In the genomic region with DNA sequence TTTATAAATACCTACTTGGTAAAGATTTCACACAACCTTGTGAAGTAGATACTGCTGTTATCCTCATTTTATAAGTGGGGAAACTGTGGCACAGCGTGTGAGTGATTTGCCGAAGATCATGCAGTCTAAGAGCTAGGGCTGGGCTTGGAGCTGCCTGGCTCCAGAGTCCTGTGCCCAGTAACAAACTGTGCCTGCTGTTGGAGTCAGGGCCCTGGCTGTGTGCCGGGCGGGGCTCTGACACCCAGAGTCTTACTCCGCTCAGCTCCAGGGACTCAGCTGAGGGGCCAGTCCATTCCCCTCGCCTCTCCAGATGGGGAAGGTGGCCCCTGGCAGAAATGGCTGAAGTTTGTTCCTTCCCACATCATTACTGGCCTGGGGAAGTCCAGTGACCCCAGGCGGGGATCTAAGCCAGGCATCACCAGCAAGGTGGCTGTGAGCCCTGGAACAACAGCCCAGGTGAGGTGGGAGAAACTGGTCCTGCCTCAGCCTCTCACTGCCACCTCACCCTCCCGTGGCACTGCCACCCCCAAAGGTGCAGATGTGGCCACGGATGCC, we compare ENCODE assay signal across 17 cellular contexts. TPM values are rescaled to one million over a fixed set of nuclear protein-coding genes. Genes with fewer than 3 reads are reported as not detected.
DNase-seq lines count a peak whose midpoint lies in the region; ATAC-seq, FAIRE-seq and TF ChIP-seq lines count a peak whose summit lies in the region.
"Had no signal": no experiment of that assay in that cellular context is flagged by ENCODE, and none has a peak within 500 bp of the region (broad histone marks: within the 10 kb centered on the region; RNA-seq: fewer than 3 reads in every experiment).

No MANE protein-coding gene starts in this region.

- H3K36me3 ChIP-seq in H1 (ENCODE audit: control insufficient read depth in 2 of 4, insufficient read depth in 4 of 4, low read length in 3 of 4), result no peaks in the 10 kb centered on the region; a peak in 1 of 8 replicates
- no peaks in the 10 kb centered on the region for H3K36me3 ChIP-seq in lower lobe of right lung
- no peaks in the 10 kb centered on the region for H3K36me3 ChIP-seq in aorta (ENCODE audit: control insufficient read depth in 1 of 2, insufficient read depth in 2 of 2, low read length in 1 of 2)
- no peaks in the 10 kb centered on the region for H3K36me3 ChIP-seq in testis (ENCODE audit: low read depth, missing control alignments)

- H2BK20ac ChIP-seq in H1 (ENCODE audit: low read length), result no peak overlapping the region

- H3K9ac ChIP-seq in H1 (replicated peaks in 1 of 4; ENCODE audit: extremely low read depth in 1 of 4, low read depth in 3 of 4, low read length in 3 of 4), result no peak overlapping the region

- no peak overlapping the region for H4K8ac ChIP-seq in H1 (ENCODE audit: extremely low read depth, insufficient read depth, low read length)

- intact Hi-C loops in lower lobe of right lung (cut with DNase I), result no loop called here
- intact Hi-C loops in aorta (cut with DNase I), result loop anchor here in 1 of 2 donors (10.0 kb wide), 1 partner anchor 499 kb away; no protein-coding TSS in a partner anchor
- intact Hi-C loops in testis (cut with DNase I; ENCODE audit: low total_unique reads), result no loop called here

- CTCF ChIA-PET in H1 (lab: Charles Lee; ENCODE audit: partially characterized antibody), result interaction anchor here (1.2 kb wide), 1 partner anchor 16 kb away, joined by 4 read pairs; no protein-coding TSS in a partner anchor

- H3K27ac Mint-ChIP-seq in T-helper 17 cell, result peak overlapping the region; percentile 56
- H3K27ac Mint-ChIP-seq: B cell; CD4-positive, alpha-beta T cell had no signal

- no peak overlapping the region for H4K91ac ChIP-seq in H1 (replicated peaks; ENCODE audit: insufficient read length, low read length)

- H3K18ac ChIP-seq in H1 (ENCODE audit: extremely low read depth, low read length), result no peak overlapping the region

- peaks cover 9% of the 10 kb centered on the region for H3K27me3 Mint-ChIP-seq in T-helper 17 cell

- H3K4me1 ChIP-seq in H1 (replicated peaks in 1 of 4; ENCODE audit: control insufficient read depth in 3 of 4, insufficient read depth in 4 of 4, low read length in 3 of 4) (peaks cover 0 to 7% (median 1%) of the 10 kb centered on the region in 4 experiments; a peak in 4 of 7 replicates), lower lobe of right lung (peaks cover 15% of the 10 kb centered on the region), aorta (ENCODE audit: control insufficient read depth in 1 of 2, insufficient read depth in 2 of 2, low read length in 2 of 2) (peaks cover 0 to 2% of the 10 kb centered on the region in 2 donors), testis (peaks cover 21% of the 10 kb centered on the region)

- DNase-seq in T-helper 17 cell (no peak), H1 (ENCODE audit: low read depth in 1 of 2, low spot score in 2 of 2) (no peak), lower lobe of right lung (peak; percentile 30), aorta (peak; percentile 12 to 57), NOMO-1 treated with DMSO at 0.1 percent for 48 hours (lab: John Stamatoyannopoulos, UW; ENCODE audit: unreplicated experiment) (no peak), NCI-H69 (lab: John Stamatoyannopoulos, UW) (no peak), testis (no peak)
- DNase-seq: C1 segment of cervical spinal cord; CD4-positive, alpha-beta T cell; DMS79 had no signal

- H2AFZ ChIP-seq in H1 (ENCODE audit: low read length), result no peak overlapping the region

- H3K4ac ChIP-seq in H1 (replicated peaks; ENCODE audit: insufficient read length, low read depth, low read length), result no peak overlapping the region

- H3K56ac ChIP-seq in H1 (replicated peaks; ENCODE audit: insufficient read length, low read depth, low read length), result no peak overlapping the region

- peaks cover 3% of the 10 kb centered on the region for H3K4me1 Mint-ChIP-seq in T-helper 17 cell

- no peaks in the 10 kb centered on the region for H3K23me2 ChIP-seq in H1 (ENCODE audit: low read depth, low read length)

- TF ChIP-seq POLR2A in H1 (IDR thresholded peaks at IDR 0.05; ENCODE audit: control extremely low read depth in 1 of 2, low read depth in 2 of 2, low read length in 2 of 2) (no peak), testis (IDR thresholded peaks at IDR 0.05) (no peak)

- no peak overlapping the region for H3K4me2 ChIP-seq in H1 (ENCODE audit: insufficient read depth in 1 of 2, low read depth in 2 of 2, low read length in 2 of 2)

- no peak overlapping the region for H4K5ac ChIP-seq in H1 (ENCODE audit: insufficient read length, low read depth, low read length)

- no peaks in the 10 kb centered on the region for H3K9me3 ChIP-seq in T-helper 17 cell (ENCODE audit: control insufficient read depth, low read length, poor library complexity, severe bottlenecking)
- no peaks in the 10 kb centered on the region for H3K9me3 ChIP-seq in H1 (ENCODE audit: insufficient read depth in 2 of 2, low read depth in 1 of 2, low read length in 1 of 2)
- no peaks in the 10 kb centered on the region for H3K9me3 ChIP-seq in lower lobe of right lung
- H3K9me3 ChIP-seq in aorta (ENCODE audit: control insufficient read depth, low read length), result no peaks in the 10 kb centered on the region
- H3K9me3 ChIP-seq in testis, result no peaks in the 10 kb centered on the region

- H2AK5ac ChIP-seq in H1 (ENCODE audit: low read depth, low read length), result no peak overlapping the region

- H3K27me3 ChIP-seq in H1 (replicated peaks in 1 of 4; ENCODE audit: control insufficient read depth in 3 of 4, extremely low read depth in 1 of 4, insufficient read depth in 3 of 4, low read length in 3 of 4), result no peaks in the 10 kb centered on the region; a peak in 1 of 7 replicates
- no peaks in the 10 kb centered on the region for H3K27me3 ChIP-seq in lower lobe of right lung (ENCODE audit: low read depth)
- no peaks in the 10 kb centered on the region for H3K27me3 ChIP-seq in aorta (ENCODE audit: control insufficient read depth in 1 of 2, insufficient read depth in 2 of 2, low read length in 1 of 2)
- H3K27me3 ChIP-seq in testis, result no peaks in the 10 kb centered on the region

- H3K36me3 Mint-ChIP-seq in T-helper 17 cell (ENCODE audit: low read depth), result peaks cover 2% of the 10 kb centered on the region

- no peak for TF ChIP-seq RAD21 in H1 (IDR thresholded peaks at IDR 0.05 in 1 of 2, conservative IDR thresholded peaks at IDR 0.05 in 1 of 2; ENCODE audit: low read depth in 2 of 2, low read length in 2 of 2)

- H3K4me3 ChIP-seq in H1 (ENCODE audit: extremely low read depth in 1 of 4, insufficient read depth in 2 of 4, low read depth in 3 of 4, low read length in 4 of 4), result no peak overlapping the region
- no peak overlapping the region for H3K4me3 ChIP-seq in lower lobe of right lung
- no peak overlapping the region for H3K4me3 ChIP-seq in aorta (ENCODE audit: low read length in 2 of 2)
- H3K4me3 ChIP-seq in testis, result no peak overlapping the region
- H3K4me3 ChIP-seq: GM12878 had no signal

- no peak overlapping the region for H2BK12ac ChIP-seq in H1 (ENCODE audit: low read depth, low read length)

- H3K79me2 ChIP-seq in H1 (ENCODE audit: control insufficient read depth in 1 of 2, insufficient read depth in 2 of 2, low read length in 2 of 2), result no peaks in the 10 kb centered on the region

- no peak overlapping the region for H2BK15ac ChIP-seq in H1 (ENCODE audit: low read length)

- peaks cover 2% of the 10 kb centered on the region in 2 experiments for H4K20me1 ChIP-seq in H1 (replicated peaks in 1 of 2; ENCODE audit: control insufficient read depth in 1 of 2, insufficient read depth in 2 of 2, low read length in 2 of 2)

- no peak overlapping the region for H3K14ac ChIP-seq in H1 (ENCODE audit: insufficient read length)

- WGBS in H1 (ENCODE audit: extremely low coverage in 1 of 2, insufficient coverage in 1 of 2, insufficient read length in 1 of 2, insufficient replicate concordance in 2 of 2, low coverage in 1 of 2, low lambda C conversion rate in 2 of 2, missing lambda C conversion rate in 1 of 2), 2 experiments, result 92% methylated on average over 9 of the region's 9 CpGs; no CpG with 5 or more reads in 1 of the 2 experiments
- 93% methylated on average over 9 of the region's 9 CpGs for WGBS in aorta, 2 donors
- WGBS in testis, 2 donors, result 88% methylated on average over 7 to 9 of the region's 9 CpGs

- H3K27ac ChIP-seq in H1 (ENCODE audit: low read depth, low read length) (no peak overlapping the region), lower lobe of right lung (no peak overlapping the region), aorta (ENCODE audit: low read depth in 1 of 2, low read length in 2 of 2) (no peak overlapping the region), testis (no peak overlapping the region)
- H3K27ac ChIP-seq: HL-60 had no signal

- H3K4me3 Mint-ChIP-seq in T-helper 17 cell, result no peak overlapping the region
- H3K4me3 Mint-ChIP-seq: B cell; CD4-positive, alpha-beta T cell had no signal

- no peak for TF ChIP-seq EP300 in H1 (IDR thresholded peaks at IDR 0.05; ENCODE audit: borderline replicate concordance in 1 of 2, low read depth in 2 of 2, low read length in 2 of 2)

- H3K79me1 ChIP-seq in H1 (ENCODE audit: low read depth, low read length), result no peaks in the 10 kb centered on the region

- H2BK5ac ChIP-seq in H1 (ENCODE audit: low read depth, low read length), result 0 out of 2 replicates have a peak overlapping the region, but pooled peaks have one; percentile 35

- ATAC-seq in T-helper 17 cell (no peak), lower lobe of right lung (no peak), aorta (ENCODE audit: low FRiP score) (no peak)
- ATAC-seq: GM12878, HCT116 had no signal

- POLR2A ChIA-PET in H1 (lab: Charles Lee; ENCODE audit: partially characterized antibody), result no interaction called here

- TF ChIP-seq CTCF in H1 (IDR thresholded peaks at IDR 0.05; ENCODE audit: control extremely low read depth in 1 of 3, insufficient read depth in 1 of 3, low read depth in 1 of 3, low read length in 3 of 3) (no peak), lower lobe of right lung (IDR thresholded peaks at IDR 0.05) (no peak), testis (IDR thresholded peaks at IDR 0.05) (no peak)

- no peak for FAIRE-seq in H1 (lab: Jason Lieb, UNC)
- FAIRE-seq: A204.1, GM12878, GM18507, H54 had no signal

- no peak overlapping the region for H3K23ac ChIP-seq in H1 (ENCODE audit: insufficient read length)

- H2BK120ac ChIP-seq in H1 (replicated peaks; ENCODE audit: low read depth, low read length), result no peak overlapping the region

RNA-seq across cellular contexts. Expression of gene PLXNA1, which starts 17.3 kb away (rescaled TPM):
- total RNA-seq in T-helper 17 cell (10 to 100 TPM; 13.7 to 16.4 TPM), lower lobe of right lung (48.1 TPM), aorta (10 to 100 TPM; 28.7 to 51.3 TPM), testis (10 to 100 TPM; 65.8 to 79.7 TPM)
- 47.5 and 50.8 TPM in 2 replicates for total RNA-seq in H1 (2021; fragmentation: NEBNext Ultra II Directional; extraction: Animal tissue kit (Norgen Biotek cat#: 25700))
- polyA plus RNA-seq in H1 (2011; rRNA removed) (54.9 and 81.4 TPM in 2 replicates), aorta (10 to 100 TPM in 1 of 2 donors, 1 to 10 TPM in 1; 6.0 to 13.9 TPM), testis (ENCODE audit: insufficient read depth, low read depth, low replicate concordance) (29.3 TPM)
- 51.2 TPM for polyA plus RNA-seq in H1 (2011; cell fraction: cytosol; rRNA removed)
- 191 TPM for polyA plus RNA-seq in H1 (2011; cell fraction: nucleus; rRNA removed)
- 36.1 to 53.1 TPM (median 42.4 TPM) in 4 replicates for polyA plus RNA-seq in H1 (2012, experiment 1 of 2)
- polyA plus RNA-seq in H1 (2012, experiment 2 of 2), result 26.1 TPM
- 40.4 TPM for polyA plus RNA-seq in H1 (2013, experiment 1 of 2)
- polyA plus RNA-seq in H1 (2013, experiment 2 of 2), result 38.5 TPM
- polyA minus RNA-seq in H1 (2011; rRNA and poly(A)+ RNA removed), result 104 and 131 TPM in 2 replicates
- polyA minus RNA-seq in H1 (2011; cell fraction: cytosol; rRNA and poly(A)+ RNA removed), result 53.8 TPM
- polyA minus RNA-seq in H1 (2011; cell fraction: nucleus; rRNA and poly(A)+ RNA removed), result 70.5 TPM

Comparison
In these comparisons a context has a peak if more than half of its experiments do, and no peak if none do; other contexts are left out.
1. DNase-seq: peak in lower lobe of right lung (single experiment) and aorta (2 of 2); none in T-helper 17 cell (0 of 3), H1 (0 of 2), NOMO-1 treated with DMSO at 0.1 percent for 48 hours (single experiment), NCI-H69 (single experiment) and testis (single experiment).